Comparison of ENCODE assay signal across 10 cellular contexts in genomic region chr20:38127011-38127621, GRCh38. TPM values are rescaled to one million over a fixed set of nuclear protein-coding genes. Genes with fewer than 3 reads are reported as not detected.
A peak's percentile ranks its signal among the peaks of the same experiment; 100 is the strongest.
DNase-seq lines count a peak whose midpoint lies in the region; ATAC-seq, FAIRE-seq and TF ChIP-seq lines count a peak whose summit lies in the region.
"Had no signal": no experiment of that assay in that cellular context is flagged by ENCODE, and none has a peak within 500 bp of the region (broad histone marks: within the 10 kb centered on the region; RNA-seq: fewer than 3 reads in every experiment).

No MANE protein-coding gene starts in this region.

- no peaks in the 10 kb centered on the region for H4K20me1 ChIP-seq in endothelial cell of umbilical vein (replicated peaks; ENCODE audit: control insufficient read depth, extremely low read depth, insufficient read depth, low read length)
- H4K20me1 ChIP-seq in neural progenitor cell (ENCODE audit: low read depth) = no peaks in the 10 kb centered on the region

- DNase-seq in CD1c-positive myeloid dendritic cell (ENCODE audit: extremely low spot score) = peak; percentile 43
- peak; percentile 24 for DNase-seq in NCI-H510A (lab: John Stamatoyannopoulos, UW)
- DNase-seq in endothelial cell of umbilical vein (ENCODE audit: low read depth, low spot score) = peak; percentile 96
- DNase-seq in myocyte (ENCODE audit: low read depth) = peak; percentile 96
- no peak for DNase-seq in stimulated activated CD4-positive, alpha-beta T cell treated with anti-CD3 and anti-CD28 coated beads, Interleukin-2, amount 100 ng/mL, for 48 hours
- no peak for DNase-seq in middle frontal gyrus (ENCODE audit: extremely low spot score, low spot score)
- no peak for DNase-seq in neural progenitor cell (ENCODE audit: low spot score)
- DNase-seq: activated naive CD8-positive, alpha-beta T cell treated with anti-CD3 and anti-CD28 coated beads, Interleukin-2, amount 10 ng/mL, durations not matched to agents 7 days and 5 days had no signal

- CTCF ChIA-PET in endothelial cell of umbilical vein (lab: Charles Lee) = interaction anchor here (0.7 to 8.4 kb wide), 15 partner anchors 10 to 94 kb away, joined by 3 to 104 read pairs (median 5); no protein-coding TSS in a partner anchor

- POLR2A ChIA-PET in endothelial cell of umbilical vein (lab: Charles Lee) = interaction anchor here (1.2 kb wide), 1 partner anchor 54 kb away, joined by 3 read pairs; no protein-coding TSS in a partner anchor

- no peaks in the 10 kb centered on the region for H3K9me3 Mint-ChIP-seq in neural progenitor cell
- H3K9me3 Mint-ChIP-seq: activated naive CD8-positive, alpha-beta T cell treated with anti-CD3 and anti-CD28 coated beads, Interleukin-2, amount 10 ng/mL, durations not matched to agents 7 days and 5 days had no signal

- H3K4me1 ChIP-seq in endothelial cell of umbilical vein (ENCODE audit: control insufficient read depth, extremely low read depth, insufficient read depth, low read length) (peaks cover 52% of the 10 kb centered on the region), neural progenitor cell (no peaks in the 10 kb centered on the region)

- no peaks in the 10 kb centered on the region for H3K36me3 Mint-ChIP-seq in neural progenitor cell
- H3K36me3 Mint-ChIP-seq: activated naive CD8-positive, alpha-beta T cell treated with anti-CD3 and anti-CD28 coated beads, Interleukin-2, amount 10 ng/mL, durations not matched to agents 7 days and 5 days had no signal

- H3K9me3 ChIP-seq in endothelial cell of umbilical vein (replicated peaks; ENCODE audit: control insufficient read depth, insufficient read depth, low read length) (no peaks in the 10 kb centered on the region), neural progenitor cell (ENCODE audit: low read depth) (no peaks in the 10 kb centered on the region)

- H3K27ac ChIP-seq in endothelial cell of umbilical vein (ENCODE audit: insufficient read depth, low read depth, low read length) (peak overlapping the region; percentile 60), neural progenitor cell (no peak overlapping the region)

- dilution Hi-C loops in endothelial cell of umbilical vein (cut with MboI; ENCODE audit: extremely low pct_ligation_motif_present, low sequenced_read_pairs) = no loop called here

- H3K4me3 Mint-ChIP-seq in neural progenitor cell = no peak overlapping the region
- H3K4me3 Mint-ChIP-seq: activated naive CD8-positive, alpha-beta T cell treated with anti-CD3 and anti-CD28 coated beads, Interleukin-2, amount 10 ng/mL, durations not matched to agents 7 days and 5 days had no signal

- intact Hi-C loops in endothelial cell of umbilical vein (cut with micrococcal nuclease) = loop anchor here (1.0 to 2.0 kb wide), 3 partner anchors 17 to 54 kb away; no protein-coding TSS in a partner anchor

- H3K36me3 ChIP-seq in endothelial cell of umbilical vein (ENCODE audit: control insufficient read depth in 2 of 2, extremely low read depth in 1 of 2, insufficient read depth in 2 of 2, low read length in 2 of 2) (peaks cover 17 to 29% of the 10 kb centered on the region in 2 experiments), neural progenitor cell (no peaks in the 10 kb centered on the region)

- H3K4me1 Mint-ChIP-seq in neural progenitor cell = peaks cover 10% of the 10 kb centered on the region

- H3F3A ChIP-seq in neural progenitor cell (ENCODE audit: low read depth) = peaks cover 11% of the 10 kb centered on the region

- BruUV-seq in endothelial cell of umbilical vein (replicated peaks; lab: Mats Ljungman, UMichigan) = no TSS peak

- ATAC-seq in HG03045 (IDR thresholded peaks at IDR 0.05; ENCODE audit: unreplicated experiment) = no peak

- H2AFZ ChIP-seq in endothelial cell of umbilical vein (ENCODE audit: low read depth, low read length) (no peak overlapping the region), neural progenitor cell (replicated peaks) (no peak overlapping the region)

- H3K4me2 ChIP-seq in endothelial cell of umbilical vein (ENCODE audit: insufficient read depth, low read length) = peak overlapping the region; percentile 12
- no peak overlapping the region for H3K4me2 ChIP-seq in neural progenitor cell

- TF ChIP-seq POLR2A in endothelial cell of umbilical vein (IDR thresholded peaks at IDR 0.05; ENCODE audit: low read depth, low read length) = peak; percentile 40

- H3K9me1 ChIP-seq in endothelial cell of umbilical vein (replicated peaks; ENCODE audit: control insufficient read depth, extremely low read depth, insufficient read depth, low read length) = no peaks in the 10 kb centered on the region

- no peak overlapping the region for H3K4me3 ChIP-seq in endothelial cell of umbilical vein (replicated peaks in 1 of 3; ENCODE audit: insufficient read depth in 1 of 3, low read depth in 1 of 3, low read length in 3 of 3)
- H3K4me3 ChIP-seq in neural progenitor cell = no peak overlapping the region

- no peak overlapping the region for H3K27ac Mint-ChIP-seq in neural progenitor cell
- H3K27ac Mint-ChIP-seq: activated naive CD8-positive, alpha-beta T cell treated with anti-CD3 and anti-CD28 coated beads, Interleukin-2, amount 10 ng/mL, durations not matched to agents 7 days and 5 days had no signal

- H3K79me2 ChIP-seq in endothelial cell of umbilical vein (ENCODE audit: control insufficient read depth, insufficient read depth, low read length) (no peaks in the 10 kb centered on the region), neural progenitor cell (ENCODE audit: low read depth) (no peaks in the 10 kb centered on the region)

- H3K9ac ChIP-seq in endothelial cell of umbilical vein (replicated peaks; ENCODE audit: extremely low read depth, insufficient read depth, low read length) = peak overlapping the region; percentile 37
- no peak overlapping the region for H3K9ac ChIP-seq in neural progenitor cell

- no peaks in the 10 kb centered on the region for H3K27me3 ChIP-seq in endothelial cell of umbilical vein (ENCODE audit: control insufficient read depth in 2 of 2, insufficient read depth in 2 of 2, low read length in 2 of 2)
- H3K27me3 ChIP-seq in neural progenitor cell = no peaks in the 10 kb centered on the region

- H3K27me3 Mint-ChIP-seq in neural progenitor cell (ENCODE audit: insufficient read depth, low read depth) = peaks cover 2% of the 10 kb centered on the region

- FAIRE-seq in endothelial cell of umbilical vein (lab: Jason Lieb, UNC) = peak; percentile 99
- FAIRE-seq: G401.6 had no signal

- TF ChIP-seq CTCF in endothelial cell of umbilical vein (IDR thresholded peaks at IDR 0.05; ENCODE audit: extremely low read depth in 1 of 2, insufficient read depth in 1 of 2, low read depth in 1 of 2, low read length in 2 of 2) (no peak), neural progenitor cell (IDR thresholded peaks at IDR 0.05) (no peak)

TF ChIP-seq in endothelial cell of umbilical vein, 7 proteins besides CTCF, POLR2A, EP300 and RAD21:
- peak; percentile 71 for TF ChIP-seq JUN (IDR thresholded peaks at IDR 0.05; ENCODE audit: borderline replicate concordance, insufficient read depth, insufficient read length, low read depth)
- TF ChIP-seq GATA2 (IDR thresholded peaks at IDR 0.05; ENCODE audit: insufficient read depth, insufficient read length, low read depth, low read length) = peak; percentile 61
- TF ChIP-seq POLR2AphosphoS5 (IDR thresholded peaks at IDR 0.05; ENCODE audit: insufficient read depth, low read depth, low read length) = peak; percentile 76
- TF ChIP-seq MYC (IDR thresholded peaks at IDR 0.05; ENCODE audit: low read depth, low read length) = no peak
- peak; percentile 17 for TF ChIP-seq MAX (IDR thresholded peaks at IDR 0.05; ENCODE audit: insufficient read depth, insufficient read length)
- no peak for TF ChIP-seq EZH2 (IDR thresholded peaks at IDR 0.05; ENCODE audit: borderline replicate concordance, low read depth, low read length, severe bottlenecking)
- peak; percentile 87 for TF ChIP-seq FOS (IDR thresholded peaks at IDR 0.05; ENCODE audit: borderline replicate concordance, insufficient read depth, low read length)

RNA-seq across cellular contexts. Expression of gene TGM2, which starts 38.0 kb away (rescaled TPM):
- total RNA-seq in endothelial cell of umbilical vein (708 and 868 TPM in 2 replicates), myocyte (1.0 and 2.6 TPM in 2 replicates), neural progenitor cell (ENCODE audit: low replicate concordance) (0.22 and 0.28 TPM in 2 replicates)
- polyA plus RNA-seq in endothelial cell of umbilical vein = 810 and 861 TPM in 2 replicates
- 710 and 739 TPM in 2 replicates for polyA plus RNA-seq in endothelial cell of umbilical vein (2011; cell fraction: cytosol; rRNA removed)
- polyA plus RNA-seq in endothelial cell of umbilical vein (2011; cell fraction: nucleus; rRNA removed) = 680 and 705 TPM in 2 replicates
- 931 and 1,022 TPM in 2 replicates for polyA plus RNA-seq in endothelial cell of umbilical vein (2012)
- polyA minus RNA-seq in endothelial cell of umbilical vein = 986 and 1,245 TPM in 2 replicates
- polyA minus RNA-seq in endothelial cell of umbilical vein (2011; cell fraction: cytosol; rRNA and poly(A)+ RNA removed) = 21.3 TPM
- polyA minus RNA-seq in endothelial cell of umbilical vein (2011; cell fraction: nucleus; rRNA and poly(A)+ RNA removed) = 361 and 435 TPM in 2 replicates
- polyA plus RNA-seq in myocyte (2012) = 5.9 TPM

Comparison
In these comparisons a context has a peak if more than half of its experiments do, and no peak if none do; other contexts are left out.
1. DNase-seq: peak in CD1c-positive myeloid dendritic cell (single experiment), NCI-H510A (single experiment), endothelial cell of umbilical vein (single experiment) and myocyte (single experiment); none in stimulated activated CD4-positive, alpha-beta T cell treated with anti-CD3 and anti-CD28 coated beads, Interleukin-2, amount 100 ng/mL, for 48 hours (0 of 2), middle frontal gyrus (single experiment) and neural progenitor cell (single experiment).
2. RNA of gene TGM2, which starts 38.0 kb away (total RNA-seq): 708 to 868 TPM in endothelial cell of umbilical vein; 1.0 to 2.6 TPM in myocyte and 0.22 to 0.28 TPM in neural progenitor cell; every median in the first group is over 100 times any median in the second.